In the genomic region with DNA sequence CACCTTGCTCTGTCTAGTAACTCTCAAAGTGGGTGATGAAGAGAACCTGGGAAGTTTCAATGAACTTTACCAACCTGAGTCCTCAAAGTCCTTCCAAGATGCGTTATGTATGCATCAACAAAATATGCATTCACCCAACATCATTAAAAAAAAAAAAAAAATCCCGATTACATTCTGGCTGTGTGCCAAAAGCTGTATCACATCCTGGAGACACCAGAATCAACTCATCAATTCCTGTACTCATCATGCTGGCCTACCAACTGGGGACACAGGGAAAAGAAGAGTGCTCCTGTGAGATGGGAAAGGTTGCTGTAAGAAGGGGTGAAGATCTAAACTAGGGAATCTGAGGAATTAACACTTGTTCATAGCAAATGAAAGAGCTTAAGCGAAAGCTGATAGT, we compare ENCODE assay signal across 20 cellular contexts. TPM values are rescaled to one million over a fixed set of nuclear protein-coding genes. Genes with fewer than 3 reads are reported as not detected.
"Had no signal": no experiment of that assay in that cellular context is flagged by ENCODE, and none has a peak within 500 bp of the region (broad histone marks: within the 10 kb centered on the region; RNA-seq: fewer than 3 reads in every experiment).

No MANE protein-coding gene starts in this region.

- H3K9me3 ChIP-seq: left ventricle myocardium inferior, lower lobe of right lung, ovary, right atrium auricular region, testis, transverse colon had no signal

- ATAC-seq: foreskin keratinocyte; left cardiac atrium; lower lobe of right lung; natural killer cell; stimulated activated naive CD8-positive, alpha-beta T cell treated with anti-CD3 and anti-CD28 coated beads, Interleukin-15, Interleukin-2, amounts not matched to agents 100 U/mL and 50 U/mL, for 24 hours had no signal

- H3K27me3 ChIP-seq: neural progenitor cell, ovary, right atrium auricular region, testis, transverse colon had no signal

- H3K9ac ChIP-seq: neural progenitor cell had no signal

- H3K4me3 ChIP-seq: left ventricle myocardium inferior, lower lobe of right lung, neural progenitor cell, ovary, right atrium auricular region, smooth muscle cell, testis, transverse colon had no signal

- H3K36me3 ChIP-seq: left ventricle myocardium inferior, lower lobe of right lung, neural progenitor cell, ovary, right atrium auricular region, transverse colon had no signal

- H3K4me2 ChIP-seq: neural progenitor cell, smooth muscle cell had no signal

- H3K4me1 ChIP-seq: foreskin keratinocyte, left ventricle myocardium inferior, lower lobe of right lung, neural progenitor cell, right atrium auricular region, testis, transverse colon had no signal

- FAIRE-seq: colon, endothelial cell of umbilical vein, keratinocyte had no signal

- H2AFZ ChIP-seq: neural progenitor cell had no signal

- DNase-seq: dermis blood vessel endothelial cell; erythroblast; foreskin keratinocyte; immature natural killer cell; left cardiac atrium; left ventricle myocardium inferior; lower lobe of right lung; natural killer cell; nucleus accumbens; ovary; stimulated activated CD4-positive, alpha-beta T cell treated with anti-CD3 and anti-CD28 coated beads, Interleukin-2, amount 100 ng/mL, for 48 hours; stimulated activated naive CD8-positive, alpha-beta T cell treated with anti-CD3 and anti-CD28 coated beads, Interleukin-15, Interleukin-2, amounts not matched to agents 100 U/mL and 50 U/mL, for 24 hours; testis; transverse colon had no signal

- H3K27ac ChIP-seq: foreskin keratinocyte, left ventricle myocardium inferior, lower lobe of right lung, neural progenitor cell, ovary, right atrium auricular region, testis, transverse colon had no signal

RNA-seq across cellular contexts. Expression of a gene that starts 16.5 kb away (rescaled TPM):
- total RNA-seq: foreskin keratinocyte, natural killer cell had no signal
- polyA plus RNA-seq: foreskin keratinocyte, immature natural killer cell, keratinocyte had no signal
